8 cellular contexts compared by ENCODE assay signal in the genomic region with DNA sequence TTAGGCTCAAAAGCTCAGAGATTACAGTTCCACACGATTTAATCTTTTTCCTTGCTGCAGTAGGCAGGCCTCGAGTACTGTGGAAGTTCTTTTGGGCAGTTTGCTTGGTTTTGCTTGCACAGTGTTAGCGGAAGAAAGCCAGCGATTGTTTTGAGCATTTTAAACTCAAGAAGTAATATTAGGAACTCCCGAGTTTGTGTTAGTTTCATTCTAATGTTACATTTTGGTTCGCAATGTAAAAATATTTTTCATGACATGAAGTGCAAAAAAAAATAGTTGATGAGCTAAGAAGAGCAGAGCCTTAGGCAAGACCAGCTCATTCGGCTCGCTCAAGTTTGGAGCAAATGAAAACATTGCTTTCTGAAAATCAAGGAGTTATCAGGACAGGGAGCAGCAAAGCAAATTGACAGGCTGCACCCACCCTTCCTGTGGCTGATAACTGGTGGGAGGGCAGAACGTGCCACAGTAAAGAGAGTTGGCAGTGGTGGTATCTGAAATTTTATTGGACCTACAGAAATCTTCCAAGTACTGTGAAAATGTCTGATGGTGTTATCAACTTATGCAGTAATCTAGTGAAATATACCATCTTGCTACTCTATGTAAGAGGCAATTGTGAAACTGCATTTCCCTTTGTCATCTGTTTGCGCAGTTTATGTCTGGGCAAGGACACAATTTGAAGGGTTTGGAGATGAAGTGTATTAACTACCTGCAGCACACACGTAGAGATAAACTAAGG. TPM values are rescaled to one million over a fixed set of nuclear protein-coding genes. Genes with fewer than 3 reads are reported as not detected.
DNase-seq lines count a peak whose midpoint lies in the region; ATAC-seq and TF ChIP-seq lines count a peak whose summit lies in the region.

No MANE protein-coding gene starts in this region.

- intact Hi-C loops in OCI-LY7 (cut with micrococcal nuclease; ENCODE audit: unreplicated experiment) = loop anchor here (1.0 to 2.0 kb wide), 3 partner anchors 44 to 347 kb away; no protein-coding TSS in a partner anchor

- H3K27me3 Mint-ChIP-seq in effector memory CD8-positive, alpha-beta T cell = no peaks in the 10 kb centered on the region

- H3K36me3 ChIP-seq in OCI-LY7 (ENCODE audit: insufficient read depth, low read length) (no peaks in the 10 kb centered on the region), osteoblast (ENCODE audit: insufficient read depth, low read length) (no peaks in the 10 kb centered on the region)

- H3K27me3 ChIP-seq in osteoblast (ENCODE audit: insufficient read depth, low read length) = no peaks in the 10 kb centered on the region

- no peaks in the 10 kb centered on the region for H3K9me2 ChIP-seq in OCI-LY7 (ENCODE audit: insufficient read depth, low read length)

- DNase-seq in OCI-LY7 (ENCODE audit: low spot score) (no peak), osteoblast (ENCODE audit: insufficient read length, low spot score, missing footprints) (peak; percentile 85)
- DNase-seq in effector memory CD8-positive, alpha-beta T cell = no peak
- DNase-seq in stimulated activated CD4-positive, alpha-beta T cell treated with anti-CD3 and anti-CD28 coated beads, Interleukin-4, amount 100 ng/mL, for 24 hours = no peak

- peaks cover 16% of the 10 kb centered on the region; the same call in 1 of the 2 replicates for H4K20me1 ChIP-seq in OCI-LY7 (ENCODE audit: insufficient read depth, low read length)
- H4K20me1 ChIP-seq in osteoblast (ENCODE audit: insufficient read depth, low read length) = no peaks in the 10 kb centered on the region

- POLR2A ChIA-PET in OCI-LY7 (lab: Charles Lee) = interaction anchor here (0.6 to 7.5 kb wide), 12 partner anchors 11 to 604 kb away, joined by 3 to 96 read pairs (median 4); no protein-coding TSS in a partner anchor

- BruUV-seq in OCI-LY7 (replicated peaks; lab: Mats Ljungman, UMichigan) = no TSS peak

- peak overlapping the region; percentile 97 to 99 for H3K27ac Mint-ChIP-seq in effector memory CD8-positive, alpha-beta T cell

- no peaks in the 10 kb centered on the region for H3K9me3 Mint-ChIP-seq in effector memory CD8-positive, alpha-beta T cell

- H3K4me3 Mint-ChIP-seq in effector memory CD8-positive, alpha-beta T cell = peak overlapping the region; percentile 94 to 99

- H3K27ac ChIP-seq in OCI-LY7 (ENCODE audit: low read depth, low read length, poor library complexity, severe bottlenecking) = peak overlapping the region; percentile 79
- peak overlapping the region; percentile 32 for H3K27ac ChIP-seq in osteoblast (ENCODE audit: low read depth, low read length)

- H3K4me1 Mint-ChIP-seq in effector memory CD8-positive, alpha-beta T cell (ENCODE audit: low read depth in 2 of 2) = peaks cover 44 to 51% of the 10 kb centered on the region in 2 donors

- peaks cover 28% of the 10 kb centered on the region for H3K36me3 Mint-ChIP-seq in effector memory CD8-positive, alpha-beta T cell (ENCODE audit: insufficient read depth)

- CTCF ChIA-PET in OCI-LY7 (lab: Charles Lee; ENCODE audit: unreplicated experiment) = interaction anchor here (1.4 kb wide), 1 partner anchor 10 kb away, joined by 7 read pairs; no protein-coding TSS in a partner anchor

- peak overlapping the region; percentile 88 for H3K4me3 ChIP-seq in GM08714 (ENCODE audit: low read length)
- peak overlapping the region; percentile 76 for H3K4me3 ChIP-seq in OCI-LY7 (ENCODE audit: low read depth, low read length, poor library complexity, severe bottlenecking)
- peak overlapping the region; percentile 82 for H3K4me3 ChIP-seq in osteoblast (ENCODE audit: insufficient read depth, low read length)

- ATAC-seq in effector memory CD8-positive, alpha-beta T cell (replicated peaks) = peak; percentile 4
- ATAC-seq in HG02973 (IDR thresholded peaks at IDR 0.05; ENCODE audit: unreplicated experiment) (no peak), HG03460 (IDR thresholded peaks at IDR 0.05; ENCODE audit: unreplicated experiment) (no peak), HG02759 (IDR thresholded peaks at IDR 0.05; ENCODE audit: unreplicated experiment) (no peak)

- H3K9me3 ChIP-seq in OCI-LY7 (ENCODE audit: low read length) (no peaks in the 10 kb centered on the region), osteoblast (ENCODE audit: low read depth, low read length) (no peaks in the 10 kb centered on the region)

- H3K79me2 ChIP-seq in OCI-LY7 (ENCODE audit: insufficient read depth, low read depth, low read length) (peaks cover 60% of the 10 kb centered on the region), osteoblast (ENCODE audit: insufficient read depth, low read length) (peaks cover 5% of the 10 kb centered on the region)

- peak overlapping the region; percentile 7; the same call in 1 of the 2 replicates for H2AFZ ChIP-seq in OCI-LY7 (ENCODE audit: low read length)
- peak overlapping the region; percentile 96 for H2AFZ ChIP-seq in osteoblast (ENCODE audit: low read length)

- TF ChIP-seq CTCF in OCI-LY7 (conservative IDR thresholded peaks at IDR 0.05; ENCODE audit: low read length) (no peak), osteoblast (IDR thresholded peaks at IDR 0.05; ENCODE audit: extremely low read depth, low read depth, low read length) (no peak)

- H3K4me1 ChIP-seq in OCI-LY7 (ENCODE audit: insufficient read depth, low read length, poor library complexity, severe bottlenecking) (peaks cover 41% of the 10 kb centered on the region), osteoblast (ENCODE audit: insufficient read depth, low read length) (peaks cover 12% of the 10 kb centered on the region)

- H3K4me2 ChIP-seq in OCI-LY7 (ENCODE audit: low read length) (peak overlapping the region; percentile 86), osteoblast (ENCODE audit: insufficient read depth, low read length) (peak overlapping the region; percentile 98)

RNA-seq across cellular contexts. Expression of gene PLCL2, which starts 1.4 kb away (rescaled TPM):
- total RNA-seq in OCI-LY7 (2014; rRNA removed; shearing (Covaris generic)) = 41.6 and 42.8 TPM in 2 replicates
- total RNA-seq in OCI-LY7 (2022) (34.1 and 41.1 TPM in 2 replicates), osteoblast (5.1 and 6.5 TPM in 2 replicates)
